In the genomic region with DNA sequence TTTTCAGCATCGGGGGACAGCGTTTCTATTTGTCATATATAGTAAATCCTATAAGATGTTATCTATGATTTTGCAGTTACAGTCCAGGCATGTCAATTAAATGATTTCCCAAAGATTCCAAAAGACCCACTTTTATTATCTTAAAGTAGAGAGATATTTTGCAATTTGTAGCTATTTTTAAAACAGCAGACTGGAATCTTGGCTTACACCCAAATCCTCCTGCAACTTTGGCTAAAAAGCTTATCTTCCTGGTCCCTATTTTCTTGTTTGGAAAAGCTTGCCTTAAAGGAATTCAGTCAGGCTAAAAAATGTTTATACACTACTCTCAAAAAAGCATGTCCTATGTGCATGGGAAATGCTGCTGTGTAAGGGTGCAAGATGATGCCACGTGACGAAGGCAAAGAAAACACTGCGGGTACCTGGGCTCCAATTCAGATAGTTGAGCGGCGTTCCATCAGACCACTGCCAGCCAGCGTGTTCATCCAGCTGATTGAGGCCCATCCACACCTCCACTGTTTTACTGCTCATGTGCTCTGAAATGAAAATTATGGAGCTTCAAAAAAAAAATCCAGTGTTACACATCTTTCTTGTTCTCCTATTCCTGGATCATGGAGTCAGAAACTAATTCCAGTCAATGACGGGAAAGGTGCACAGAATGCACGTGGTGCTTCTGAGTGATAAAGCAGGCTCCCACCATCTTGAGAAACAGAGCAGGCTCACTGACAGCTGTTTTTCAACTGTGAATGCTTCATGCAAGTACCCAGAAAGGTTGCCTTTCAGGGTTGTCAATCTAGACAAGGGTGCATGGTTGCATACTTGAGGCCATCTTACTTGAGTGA, we compare ENCODE assay signal across 20 cellular contexts. TPM values are rescaled to one million over a fixed set of nuclear protein-coding genes. Genes with fewer than 3 reads are reported as not detected.
DNase-seq lines count a peak whose midpoint lies in the region; ATAC-seq and TF ChIP-seq lines count a peak whose summit lies in the region.
"Had no signal": no experiment of that assay in that cellular context is flagged by ENCODE, and none has a peak within 500 bp of the region (broad histone marks: within the 10 kb centered on the region; RNA-seq: fewer than 3 reads in every experiment).

No MANE protein-coding gene starts in this region.

- 1 to 10% methylated on average over 10 of the region's 10 CpGs for WGBS in aorta, 2 donors
- WGBS in psoas muscle, 3 donors, result 59 to 71% (median 61%) methylated on average over 10 of the region's 10 CpGs

- CTCF ChIA-PET in MCF 10A (lab: Yijun Ruan, JAX) (interaction anchor here (0.7 to 1.0 kb wide), 2 partner anchors 12 to 1244 kb away, joined by 3 read pairs; no protein-coding TSS in a partner anchor), A673 (lab: Charles Lee) (no interaction called here)

- H3K27me3 ChIP-seq in breast epithelium, result no peaks in the 10 kb centered on the region
- no peaks in the 10 kb centered on the region for H3K27me3 ChIP-seq in aorta (ENCODE audit: control insufficient read depth in 1 of 2, insufficient read depth in 2 of 2, low read length in 1 of 2)
- no peaks in the 10 kb centered on the region for H3K27me3 ChIP-seq in psoas muscle (ENCODE audit: insufficient read depth in 3 of 3, low read length in 2 of 3)
- H3K27me3 ChIP-seq in A673 (replicated peaks; ENCODE audit: insufficient read depth, low read depth, low read length, poor library complexity), result peaks cover 12% of the 10 kb centered on the region
- H3K27me3 ChIP-seq: Peyer's patch, sigmoid colon had no signal

- H3K36me3 Mint-ChIP-seq in MCF 10A (ENCODE audit: insufficient read depth, unreplicated experiment) (peaks cover 24% of the 10 kb centered on the region), chondrocyte (ENCODE audit: low read depth) (peaks cover 14% of the 10 kb centered on the region)
- H3K36me3 Mint-ChIP-seq: memory B cell, T-cell, WTC11 had no signal

- TF ChIP-seq POLR2A in breast epithelium (IDR thresholded peaks at IDR 0.05), result no peak

- peaks cover 23% of the 10 kb centered on the region for H3K4me1 Mint-ChIP-seq in MCF 10A (ENCODE audit: insufficient read depth, unreplicated experiment)
- peaks cover 40% of the 10 kb centered on the region for H3K4me1 Mint-ChIP-seq in chondrocyte (ENCODE audit: low read depth)
- H3K4me1 Mint-ChIP-seq: memory B cell, T-cell, WTC11 had no signal

- BruUV-seq in MCF 10A (replicated peaks; lab: Mats Ljungman, UMichigan) (no TSS peak), A673 (replicated peaks; lab: Mats Ljungman, UMichigan) (no TSS peak)

- H3K27ac ChIP-seq in breast epithelium (no peak overlapping the region), aorta (ENCODE audit: low read depth in 1 of 2, low read length in 2 of 2) (peak overlapping the region in 1 of 2 donors; percentile 13), psoas muscle (no peak overlapping the region), A673 (ENCODE audit: low read depth, low read length, poor library complexity, severe bottlenecking) (no peak overlapping the region)
- H3K27ac ChIP-seq: dorsolateral prefrontal cortex, Peyer's patch, sigmoid colon had no signal

- intact Hi-C loops in MCF 10A (cut with micrococcal nuclease) (no loop called here), breast epithelium (cut with DNase I; ENCODE audit: low total_unique reads) (no loop called here), aorta (cut with DNase I) (no loop called here), psoas muscle (cut with DNase I) (no loop called here), A673 (cut with micrococcal nuclease; ENCODE audit: unreplicated experiment) (no loop called here)

- no peaks in the 10 kb centered on the region for H3K9me3 ChIP-seq in breast epithelium
- H3K9me3 ChIP-seq in aorta (ENCODE audit: control insufficient read depth, low read length), result no peaks in the 10 kb centered on the region
- no peaks in the 10 kb centered on the region for H3K9me3 ChIP-seq in psoas muscle
- no peaks in the 10 kb centered on the region for H3K9me3 ChIP-seq in A673 (ENCODE audit: low read depth, low read length, poor library complexity, severe bottlenecking)
- H3K9me3 ChIP-seq: Peyer's patch, sigmoid colon had no signal

- H3K4me3 Mint-ChIP-seq in MCF 10A (ENCODE audit: unreplicated experiment), result no peak overlapping the region
- peak overlapping the region; percentile 37 for H3K4me3 Mint-ChIP-seq in chondrocyte (ENCODE audit: unreplicated experiment)
- H3K4me3 Mint-ChIP-seq: memory B cell, T-cell, WTC11 had no signal

- H3K36me3 ChIP-seq in breast epithelium (peaks cover 3% of the 10 kb centered on the region), aorta (ENCODE audit: control insufficient read depth in 1 of 2, insufficient read depth in 2 of 2, low read length in 1 of 2) (no peaks in the 10 kb centered on the region), psoas muscle (ENCODE audit: insufficient read depth in 1 of 2, low read depth in 1 of 2) (no peaks in the 10 kb centered on the region), A673 (ENCODE audit: insufficient read depth, low read length, poor library complexity, severe bottlenecking) (no peaks in the 10 kb centered on the region)

- POLR2A ChIA-PET in MCF 10A (lab: Yijun Ruan, JAX) (interaction anchor here (0.6 to 1.4 kb wide), 4 partner anchors 11 to 1156 kb away, joined by 3 to 4 read pairs (median 3); no protein-coding TSS in a partner anchor), A673 (lab: Charles Lee; ENCODE audit: low non-redundant PET) (no interaction called here)

- H3K4me3 ChIP-seq in breast epithelium, result no peak overlapping the region
- H3K4me3 ChIP-seq in aorta (ENCODE audit: low read length in 2 of 2), result no peak overlapping the region
- no peak overlapping the region for H3K4me3 ChIP-seq in psoas muscle
- no peak overlapping the region for H3K4me3 ChIP-seq in A673 (ENCODE audit: low read depth, low read length, poor library complexity, severe bottlenecking)
- H3K4me3 ChIP-seq: dorsolateral prefrontal cortex, Peyer's patch, sigmoid colon had no signal

- H3K27me3 Mint-ChIP-seq in MCF 10A (ENCODE audit: insufficient read depth, unreplicated experiment) (no peaks in the 10 kb centered on the region), chondrocyte (ENCODE audit: low read depth) (no peaks in the 10 kb centered on the region)

- no peaks in the 10 kb centered on the region for H3K9me3 Mint-ChIP-seq in MCF 10A (ENCODE audit: unreplicated experiment)
- no peaks in the 10 kb centered on the region for H3K9me3 Mint-ChIP-seq in chondrocyte (ENCODE audit: low read depth)
- H3K9me3 Mint-ChIP-seq: memory B cell, T-cell, WTC11 had no signal

- DNase-seq in MCF 10A (ENCODE audit: unreplicated experiment), result peak; percentile 14
- DNase-seq in breast epithelium (ENCODE audit: low spot score in 2 of 2), result no peak
- DNase-seq in chondrocyte (ENCODE audit: low spot score), result no peak
- DNase-seq in hepatic stellate cell (ENCODE audit: low spot score), result peak; percentile 27
- DNase-seq in aorta, result no peak
- no peak for DNase-seq in psoas muscle
- DNase-seq in A673 (ENCODE audit: low spot score), result no peak
- DNase-seq: dorsolateral prefrontal cortex; foreskin melanocyte; GF-D8; HCEC 1CT; NCI-H2081; NCI-H748 treated with DMSO at 0.1 percent for 48 hours; Peyer's patch; sigmoid colon; stimulated activated CD4-positive, alpha-beta T cell treated with anti-CD3 and anti-CD28 coated beads, Interleukin-4, amount 100 ng/mL, for 24 hours; T-cell had no signal

- H3K27ac Mint-ChIP-seq in MCF 10A (ENCODE audit: low read depth, unreplicated experiment), result no peak overlapping the region
- peak overlapping the region; percentile 24 for H3K27ac Mint-ChIP-seq in chondrocyte (ENCODE audit: unreplicated experiment)
- H3K27ac Mint-ChIP-seq: memory B cell, T-cell, WTC11 had no signal

- H3K4me1 ChIP-seq in breast epithelium (no peaks in the 10 kb centered on the region), aorta (ENCODE audit: control insufficient read depth in 1 of 2, insufficient read depth in 2 of 2, low read length in 2 of 2) (peaks cover 2 to 4% of the 10 kb centered on the region in 2 donors), psoas muscle (no peaks in the 10 kb centered on the region), A673 (ENCODE audit: insufficient read depth, low read length, poor library complexity, severe bottlenecking) (no peaks in the 10 kb centered on the region)
- H3K4me1 ChIP-seq: Peyer's patch had no signal

- ATAC-seq in aorta (ENCODE audit: low FRiP score), result peak; percentile 31
- ATAC-seq in psoas muscle, result no peak
- no peak for ATAC-seq in HG03520 (IDR thresholded peaks at IDR 0.05; ENCODE audit: unreplicated experiment)
- ATAC-seq: T-cell, WTC11 had no signal

- TF ChIP-seq CTCF in MCF 10A (IDR thresholded peaks at IDR 0.05; ENCODE audit: unreplicated experiment), result no peak
- TF ChIP-seq CTCF in breast epithelium (IDR thresholded peaks at IDR 0.05), result no peak
- TF ChIP-seq CTCF in chondrocyte (IDR thresholded peaks at IDR 0.05), result no peak
- TF ChIP-seq CTCF in psoas muscle (IDR thresholded peaks at IDR 0.05), result no peak
- TF ChIP-seq CTCF in A673 (conservative IDR thresholded peaks at IDR 0.05; ENCODE audit: low read depth, low read length), result no peak

RNA-seq across cellular contexts. Expression of a gene that starts 33.8 kb away (rescaled TPM):
- total RNA-seq in MCF 10A (2022), result 7.5 and 8.4 TPM in 2 replicates
- 10 to 100 TPM; 12.5 to 49.9 (median 27.9) TPM for total RNA-seq in breast epithelium
- 46.5 to 86.6 TPM (median 47.7 TPM) in 3 replicates for total RNA-seq in chondrocyte
- 10 to 100 TPM; 28.8 to 34.9 TPM for total RNA-seq in aorta
- polyA plus RNA-seq in aorta, result 10 to 100 TPM in 1 of 2 donors, 1 to 10 TPM in 1; 7.9 to 31.3 TPM
- total RNA-seq in psoas muscle, result under 1 TPM; 0.26 to 0.97 (median 0.61) TPM
- polyA plus RNA-seq in psoas muscle, result under 1 TPM; 0.17 to 0.21 (median 0.20) TPM
- total RNA-seq in A673 (2021), result not detected in 2 replicates

Comparison
In these comparisons a context has a peak if more than half of its experiments do, and no peak if none do; other contexts are left out.
1. DNase-seq: peak in MCF 10A (single experiment) and hepatic stellate cell (single experiment); none in breast epithelium (0 of 2), chondrocyte (single experiment), aorta (0 of 2), psoas muscle (0 of 2) and A673 (single experiment).